6 cellular contexts compared by ENCODE assay signal in the genomic region with DNA sequence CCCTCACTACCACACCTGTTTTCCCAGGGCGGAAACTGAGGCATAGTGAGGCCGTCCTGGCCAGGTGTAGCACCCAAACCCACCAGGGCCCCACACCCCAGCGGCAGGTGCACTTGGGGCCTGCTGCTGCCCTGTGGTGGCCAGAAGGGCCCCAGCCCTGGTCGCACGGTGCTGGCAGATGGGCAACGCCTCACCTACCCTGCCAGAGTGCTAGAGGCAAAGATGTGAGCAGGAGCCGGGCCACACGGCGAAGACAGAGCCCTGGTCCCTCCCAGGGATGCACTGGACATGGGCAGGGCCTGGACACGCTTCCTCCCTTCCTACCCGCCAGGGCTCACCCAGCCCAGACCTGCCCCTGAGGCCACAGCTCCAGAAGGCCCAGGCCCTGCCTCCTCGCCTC.
"Had no signal": no experiment of that assay in that cellular context is flagged by ENCODE, and none has a peak within 500 bp of the region (broad histone marks: within the 10 kb centered on the region; RNA-seq: fewer than 3 reads in every experiment).

No MANE protein-coding gene starts in this region.

- H3K4me3 ChIP-seq: GM23338 had no signal

- H2AFZ ChIP-seq: GM23338 had no signal

- ATAC-seq: GM23338 had no signal

- FAIRE-seq: H54, HTR-8/SVneo had no signal

- H3K4me2 ChIP-seq: GM23338 had no signal

- DNase-seq: H9, HCEC 1CT, KG1 had no signal
